In genomic region chr15:41256103-41256502, GRCh38 we compare ENCODE assay signal across 23 cellular contexts. TPM values are rescaled to one million over a fixed set of nuclear protein-coding genes. Genes with fewer than 3 reads are reported as not detected.
"Had no signal": no experiment of that assay in that cellular context is flagged by ENCODE, and none has a peak within 500 bp of the region (broad histone marks: within the 10 kb centered on the region; RNA-seq: fewer than 3 reads in every experiment).

No MANE protein-coding gene starts in this region.

- ATAC-seq: activated naive CD8-positive, alpha-beta T cell treated with anti-CD3 and anti-CD28 coated beads, Interleukin-2, amount 50 U/mL, for 24 hours; activated T-helper 17 cell treated with anti-CD3 and anti-CD28 coated beads, Interleukin-2, amount 50 U/mL, for 72 hours; SK-N-SH treated with all-trans-retinoic acid at 6 μM for 48 hours had no signal

- H3K4me1 ChIP-seq: suprapubic skin had no signal

- H3K27me3 ChIP-seq: right atrium auricular region, suprapubic skin had no signal

- H3K4me3 ChIP-seq: right atrium auricular region, suprapubic skin had no signal

- H3K27ac ChIP-seq: epithelial cell of prostate, suprapubic skin had no signal

- H3K9me3 ChIP-seq: right atrium auricular region, suprapubic skin had no signal

- DNase-seq: activated CD4-positive, alpha-beta T cell treated with anti-CD3 and anti-CD28 coated beads for 1 hour; activated CD4-positive, alpha-beta T cell treated with anti-CD3 and anti-CD28 coated beads, Interleukin-2, amount 50 U/mL, for 4 hours; activated naive CD4-positive, alpha-beta T cell treated with Interleukin-2 at 50 U/mL for 16 hours; activated naive CD8-positive, alpha-beta T cell treated with anti-CD3 and anti-CD28 coated beads, Interleukin-2, amount 50 U/mL, for 24 hours; activated T-cell treated with anti-CD3 and anti-CD28 coated beads for 4 hours; hippocampal formation; kidney glomerular epithelial cell; midbrain; stimulated activated CD4-positive, alpha-beta T cell treated with anti-CD3 and anti-CD28 coated beads, Interleukin-4, amount 100 ng/mL, for 4 hours; stimulated activated CD8-positive, alpha-beta memory T cell treated with anti-CD3 and anti-CD28 coated beads, Interleukin-4, amount 100 ng/mL, for 48 hours; stimulated activated naive CD4-positive, alpha-beta T cell treated with Interleukin-2 at 50 U/mL for 16 hours; T-helper 1 cell had no signal

RNA-seq across cellular contexts. Expression of gene EXD1, which starts 25.5 kb away (rescaled TPM):
- total RNA-seq: chondrocyte, dermis microvascular lymphatic vessel endothelial cell, lung microvascular endothelial cell, myocyte, neural crest cell, right atrium auricular region, ureter had no signal
